22 cellular contexts compared by ENCODE assay signal in genomic region chr1:160459687-160460086, GRCh38. TPM values are rescaled to one million over a fixed set of nuclear protein-coding genes. Genes with fewer than 3 reads are reported as not detected.
A peak's percentile ranks its signal among the peaks of the same experiment; 100 is the strongest.
DNase-seq lines count a peak whose midpoint lies in the region; ATAC-seq and TF ChIP-seq lines count a peak whose summit lies in the region.
"Had no signal": no experiment of that assay in that cellular context is flagged by ENCODE, and none has a peak within 500 bp of the region (broad histone marks: within the 10 kb centered on the region; RNA-seq: fewer than 3 reads in every experiment).

No MANE protein-coding gene starts in this region.

- DNase-seq in T-helper 2 cell treated with Interferon-gamma antibody and Interleukin-4, amounts not matched to agents 5 μg/mL and 100 μg/mL, for 36 hours (ENCODE audit: low spot score) = no peak
- DNase-seq in T-helper 2 cell (no peak), T-cell (no peak), memory B cell (ENCODE audit: low spot score in 2 of 2) (no peak), NCI-H510A treated with DMSO at 0.1 percent for 48 hours (lab: John Stamatoyannopoulos, UW) (no peak), osteocyte (ENCODE audit: extremely low spot score, unreplicated experiment) (no peak), dedifferentiated amniotic fluid mesenchymal stem cell (ENCODE audit: extremely low spot score) (no peak)
- DNase-seq: 8988T; activated CD8-positive, alpha-beta memory T cell treated with anti-CD3 and anti-CD28 coated beads, Interleukin-2, amount 50 U/mL, for 48 hours; adrenal gland; cortex of kidney; NCI-H1436; NCI-H2171; PC-3; right cardiac atrium; SIG-M5; upper lobe of right lung had no signal

- peak overlapping the region; percentile 65; the same call in 1 of the 2 replicates for H3K9ac ChIP-seq in BLaER1

- peak overlapping the region; percentile 9 for H3K4me3 Mint-ChIP-seq in T-helper 2 cell treated with Interferon-gamma antibody and Interleukin-4, amounts not matched to agents 5 μg/mL and 100 μg/mL, for 36 hours
- H3K4me3 Mint-ChIP-seq in T-cell = peak overlapping the region in 2 of 3 donors; percentile 64 to 70
- H3K4me3 Mint-ChIP-seq in memory B cell = no peak overlapping the region
- no peak overlapping the region for H3K4me3 Mint-ChIP-seq in osteocyte (ENCODE audit: unreplicated experiment)
- H3K4me3 Mint-ChIP-seq: WTC11 had no signal

- H3K36me3 Mint-ChIP-seq in T-helper 2 cell treated with Interferon-gamma antibody and Interleukin-4, amounts not matched to agents 5 μg/mL and 100 μg/mL, for 36 hours (ENCODE audit: low read depth) = no peaks in the 10 kb centered on the region
- H3K36me3 Mint-ChIP-seq in T-cell = no peaks in the 10 kb centered on the region
- H3K36me3 Mint-ChIP-seq in memory B cell = peaks cover 2% of the 10 kb centered on the region
- H3K36me3 Mint-ChIP-seq in osteocyte (ENCODE audit: unreplicated experiment) = no peaks in the 10 kb centered on the region
- H3K36me3 Mint-ChIP-seq: WTC11 had no signal

- CTCF ChIA-PET in T-cell (lab: Charles Lee) = no interaction called here

- no peaks in the 10 kb centered on the region for H4K20me1 ChIP-seq in BLaER1

- H3K27ac Mint-ChIP-seq in T-helper 2 cell treated with Interferon-gamma antibody and Interleukin-4, amounts not matched to agents 5 μg/mL and 100 μg/mL, for 36 hours = peak overlapping the region; percentile 92
- H3K27ac Mint-ChIP-seq in T-cell (peak overlapping the region; percentile 96 to 98), memory B cell (peak overlapping the region; percentile 77), osteocyte (ENCODE audit: unreplicated experiment) (no peak overlapping the region)
- H3K27ac Mint-ChIP-seq: WTC11 had no signal

- peak overlapping the region; percentile 25; the same call in 1 of the 2 replicates for H3K4me3 ChIP-seq in BLaER1
- H3K4me3 ChIP-seq: adrenal gland, breast epithelium, upper lobe of right lung had no signal

- H3K4me1 Mint-ChIP-seq in T-helper 2 cell treated with Interferon-gamma antibody and Interleukin-4, amounts not matched to agents 5 μg/mL and 100 μg/mL, for 36 hours (ENCODE audit: low read depth) = peaks cover 48% of the 10 kb centered on the region
- H3K4me1 Mint-ChIP-seq in T-cell (peaks cover 51 to 71% (median 65%) of the 10 kb centered on the region in 3 donors), memory B cell (peaks cover 36% of the 10 kb centered on the region), osteocyte (ENCODE audit: unreplicated experiment) (no peaks in the 10 kb centered on the region)

- POLR2A ChIA-PET in T-cell (lab: Charles Lee) = no interaction called here

- peak overlapping the region; percentile 78 for H3K27ac ChIP-seq in BLaER1
- H3K27ac ChIP-seq: adrenal gland, breast epithelium, upper lobe of right lung had no signal

- no peaks in the 10 kb centered on the region for H3K27me3 ChIP-seq in BLaER1
- H3K27me3 ChIP-seq: adrenal gland, breast epithelium, upper lobe of right lung had no signal

- H3K27me3 Mint-ChIP-seq in T-helper 2 cell treated with Interferon-gamma antibody and Interleukin-4, amounts not matched to agents 5 μg/mL and 100 μg/mL, for 36 hours (ENCODE audit: low read depth) = no peaks in the 10 kb centered on the region
- no peaks in the 10 kb centered on the region for H3K27me3 Mint-ChIP-seq in T-cell
- H3K27me3 Mint-ChIP-seq in memory B cell = no peaks in the 10 kb centered on the region
- H3K27me3 Mint-ChIP-seq in osteocyte (ENCODE audit: unreplicated experiment) = peaks cover 13% of the 10 kb centered on the region

- H3K36me3 ChIP-seq in BLaER1 = 0 out of 2 replicates have a peak, but pooled peaks cover 8% of the 10 kb centered on the region
- H3K36me3 ChIP-seq: adrenal gland, breast epithelium, upper lobe of right lung had no signal

- H3K9me3 ChIP-seq in BLaER1 = peaks cover 1% of the 10 kb centered on the region
- H3K9me3 ChIP-seq: adrenal gland, breast epithelium, upper lobe of right lung had no signal

- H3K4me2 ChIP-seq in BLaER1 = peak overlapping the region; percentile 82

- ATAC-seq in T-cell (replicated peaks in 1 of 4) (no peak), memory B cell (ENCODE audit: low read depth) (no peak)
- ATAC-seq: PC-3, upper lobe of right lung, WTC11 had no signal

- peaks cover 50% of the 10 kb centered on the region for H3K4me1 ChIP-seq in BLaER1
- H3K4me1 ChIP-seq: adrenal gland, breast epithelium, upper lobe of right lung had no signal

- no peaks in the 10 kb centered on the region for H3K9me3 Mint-ChIP-seq in T-helper 2 cell treated with Interferon-gamma antibody and Interleukin-4, amounts not matched to agents 5 μg/mL and 100 μg/mL, for 36 hours
- H3K9me3 Mint-ChIP-seq in T-cell = peaks cover 0 to 4% (median 0%) of the 10 kb centered on the region in 3 donors
- peaks cover 5% of the 10 kb centered on the region for H3K9me3 Mint-ChIP-seq in memory B cell
- H3K9me3 Mint-ChIP-seq in osteocyte (ENCODE audit: unreplicated experiment) = no peaks in the 10 kb centered on the region
- H3K9me3 Mint-ChIP-seq: WTC11 had no signal

- TF ChIP-seq CTCF in osteocyte (IDR thresholded peaks at IDR 0.05) = no peak

RNA-seq across cellular contexts. Expression of gene VANGL2, which starts 59.3 kb away (rescaled TPM):
- under 1 TPM in 3 of 5 donors, not detected in 2; 0.16 to 0.26 (median 0.20) TPM for total RNA-seq in T-cell
- 16.4 and 17.7 TPM in 2 replicates for total RNA-seq in osteocyte
- total RNA-seq: endothelial cell of umbilical vein, fibroblast of villous mesenchyme had no signal

Comparison
In these comparisons a context has a peak if more than half of its experiments do, and no peak if none do; other contexts are left out.
1. H3K4me3 Mint-ChIP-seq: peak in T-helper 2 cell treated with Interferon-gamma antibody and Interleukin-4, amounts not matched to agents 5 μg/mL and 100 μg/mL, for 36 hours (single experiment) and T-cell (2 of 3); none in memory B cell (single experiment) and osteocyte (single experiment).
2. RNA of gene VANGL2, which starts 59.3 kb away (total RNA-seq): 16.4 to 17.7 TPM in osteocyte; 0.16 to 0.26 TPM in T-cell; every median in the first group is over 10 times any median in the second.